ENCODE assay signal across 8 cellular contexts in the genomic region with DNA sequence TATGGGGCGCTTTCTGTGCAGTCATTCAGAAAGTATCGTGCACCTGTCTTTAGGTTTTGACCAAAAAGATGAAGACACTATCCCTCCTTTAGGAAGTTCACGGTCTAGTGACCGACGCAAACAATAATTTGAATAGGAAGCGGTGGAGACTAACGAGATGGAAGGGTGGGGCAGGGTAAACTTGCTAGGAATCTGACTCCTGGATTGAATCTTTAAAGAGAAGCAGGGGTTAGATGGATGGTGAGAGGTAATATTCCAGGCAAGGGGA. TPM values are rescaled to one million over a fixed set of nuclear protein-coding genes. Genes with fewer than 3 reads are reported as not detected.
DNase-seq lines count a peak whose midpoint lies in the region; ATAC-seq, FAIRE-seq and TF ChIP-seq lines count a peak whose summit lies in the region.

No MANE protein-coding gene starts in this region.

- H3K27ac Mint-ChIP-seq in CD8-positive, alpha-beta memory T cell = peak overlapping the region; percentile 93 to 100 (median 98)
- peak overlapping the region; percentile 97 for H3K27ac Mint-ChIP-seq in activated CD4-positive, alpha-beta memory T cell treated with anti-CD3 and anti-CD28 coated beads, Interleukin-2, amount 10 ng/mL, durations not matched to agents 7 days and 5 days

- CTCF ChIA-PET in CD8-positive, alpha-beta memory T cell (lab: Charles Lee) = interaction anchor here (2.7 kb wide), 1 partner anchor 13 kb away, joined by 16 read pairs; a partner anchor contains a TSS
- CTCF ChIA-PET in activated CD4-positive, alpha-beta memory T cell treated with anti-CD3 and anti-CD28 coated beads, Interleukin-2, amount 10 ng/mL, durations not matched to agents 7 days and 5 days (lab: Charles Lee) = interaction anchor here (6.3 kb wide), 1 partner anchor 13 kb away, joined by 35 read pairs; a partner anchor contains a TSS

- H3K27me3 ChIP-seq in CD8-positive, alpha-beta memory T cell (ENCODE audit: insufficient read depth, low read length, poor library complexity, severe bottlenecking) = no peaks in the 10 kb centered on the region
- H3K27me3 ChIP-seq in thymus (ENCODE audit: control insufficient read depth, insufficient read depth) = no peaks in the 10 kb centered on the region

- peaks cover 0 to 25% (median 6%) of the 10 kb centered on the region in 3 donors for H3K36me3 Mint-ChIP-seq in CD8-positive, alpha-beta memory T cell
- H3K36me3 Mint-ChIP-seq in activated CD4-positive, alpha-beta memory T cell treated with anti-CD3 and anti-CD28 coated beads, Interleukin-2, amount 10 ng/mL, durations not matched to agents 7 days and 5 days (ENCODE audit: low read depth) = peaks cover 23% of the 10 kb centered on the region

- peak overlapping the region; percentile 66 to 79 for H3K9ac ChIP-seq in kidney (ENCODE audit: low read length in 2 of 2)

- DNase-seq in CD8-positive, alpha-beta memory T cell = no peak
- DNase-seq in activated CD4-positive, alpha-beta memory T cell treated with anti-CD3 and anti-CD28 coated beads, Interleukin-2, amount 10 ng/mL, durations not matched to agents 7 days and 5 days = no peak
- DNase-seq in kidney (no peak), HuH-7.5 (ENCODE audit: low spot score) (no peak), GM19240 (ENCODE audit: insufficient read length, low spot score) (no peak)

- WGBS in thymus = 47% methylated on average over 7 of the region's 7 CpGs

- TF ChIP-seq CTCF in kidney (IDR thresholded peaks at IDR 0.05; ENCODE audit: borderline replicate concordance, extremely low read depth, insufficient read depth) = no peak

- H3K4me3 Mint-ChIP-seq in CD8-positive, alpha-beta memory T cell = peak overlapping the region; percentile 88 to 100 (median 98)
- H3K4me3 Mint-ChIP-seq in activated CD4-positive, alpha-beta memory T cell treated with anti-CD3 and anti-CD28 coated beads, Interleukin-2, amount 10 ng/mL, durations not matched to agents 7 days and 5 days = peak overlapping the region; percentile 100

- H3K9me3 ChIP-seq in CD8-positive, alpha-beta memory T cell (ENCODE audit: low read length) = no peaks in the 10 kb centered on the region
- H3K9me3 ChIP-seq in kidney (ENCODE audit: control insufficient read depth in 1 of 2, low read length in 2 of 2) (no peaks in the 10 kb centered on the region), thymus (ENCODE audit: control insufficient read depth) (no peaks in the 10 kb centered on the region)

- H3K4me3 ChIP-seq in CD8-positive, alpha-beta memory T cell (ENCODE audit: low read length) = peak overlapping the region; percentile 82
- H3K4me3 ChIP-seq in kidney (ENCODE audit: low read length in 2 of 2) = peak overlapping the region; percentile 94 to 95
- peak overlapping the region; percentile 76 for H3K4me3 ChIP-seq in thymus (ENCODE audit: low read length)

- H3K9me3 Mint-ChIP-seq in CD8-positive, alpha-beta memory T cell = no peaks in the 10 kb centered on the region
- H3K9me3 Mint-ChIP-seq in activated CD4-positive, alpha-beta memory T cell treated with anti-CD3 and anti-CD28 coated beads, Interleukin-2, amount 10 ng/mL, durations not matched to agents 7 days and 5 days = no peaks in the 10 kb centered on the region

- intact Hi-C loops in kidney (cut with DNase I) = no loop called here

- POLR2A ChIA-PET in CD8-positive, alpha-beta memory T cell (lab: Charles Lee) = interaction anchor here (3.8 kb wide), 1 partner anchor 12 kb away, joined by 32 read pairs; a partner anchor contains a TSS
- POLR2A ChIA-PET in activated CD4-positive, alpha-beta memory T cell treated with anti-CD3 and anti-CD28 coated beads, Interleukin-2, amount 10 ng/mL, durations not matched to agents 7 days and 5 days (lab: Charles Lee) = interaction anchor here (0.9 to 6.9 kb wide), 3 partner anchors 8 to 38 kb away, joined by 3 to 114 read pairs (median 17); a partner anchor contains a TSS

- ATAC-seq in HG02884 (IDR thresholded peaks at IDR 0.05; ENCODE audit: unreplicated experiment) = peak; percentile 14
- ATAC-seq in activated CD4-positive, CD25-positive, alpha-beta regulatory T cell treated with anti-CD3 and anti-CD28 coated beads, Interleukin-2, amount 50 U/mL, for 24 hours = no peak

- no peaks in the 10 kb centered on the region for H3K27me3 Mint-ChIP-seq in CD8-positive, alpha-beta memory T cell
- H3K27me3 Mint-ChIP-seq in activated CD4-positive, alpha-beta memory T cell treated with anti-CD3 and anti-CD28 coated beads, Interleukin-2, amount 10 ng/mL, durations not matched to agents 7 days and 5 days = no peaks in the 10 kb centered on the region

- H3K27ac ChIP-seq in CD8-positive, alpha-beta memory T cell (ENCODE audit: low read depth, low read length) = peak overlapping the region; percentile 87
- H3K27ac ChIP-seq in kidney (ENCODE audit: low read depth in 2 of 2, low read length in 2 of 2) = peak overlapping the region; percentile 52 to 82
- peak overlapping the region; percentile 85 for H3K27ac ChIP-seq in thymus (ENCODE audit: low read depth)

- FAIRE-seq in kidney (lab: Jason Lieb, UNC) = no peak

- peaks cover 49 to 53% (median 50%) of the 10 kb centered on the region in 3 donors for H3K4me1 Mint-ChIP-seq in CD8-positive, alpha-beta memory T cell
- peaks cover 41% of the 10 kb centered on the region for H3K4me1 Mint-ChIP-seq in activated CD4-positive, alpha-beta memory T cell treated with anti-CD3 and anti-CD28 coated beads, Interleukin-2, amount 10 ng/mL, durations not matched to agents 7 days and 5 days

- H3K36me3 ChIP-seq in CD8-positive, alpha-beta memory T cell (ENCODE audit: insufficient read depth, low read length) = no peaks in the 10 kb centered on the region
- H3K36me3 ChIP-seq in kidney (ENCODE audit: control insufficient read depth in 1 of 2, insufficient read depth in 2 of 2, low read length in 2 of 2) = no peaks in the 10 kb centered on the region
- peaks cover 4% of the 10 kb centered on the region for H3K36me3 ChIP-seq in thymus (ENCODE audit: control insufficient read depth, insufficient read depth)

- H3K4me1 ChIP-seq in CD8-positive, alpha-beta memory T cell (ENCODE audit: insufficient read depth, low read length) = peaks cover 27% of the 10 kb centered on the region
- H3K4me1 ChIP-seq in kidney (ENCODE audit: control insufficient read depth in 1 of 2, insufficient read depth in 1 of 2, low read depth in 1 of 2, low read length in 2 of 2) = peaks cover 4 to 5% of the 10 kb centered on the region in 2 donors
- H3K4me1 ChIP-seq in thymus (ENCODE audit: control insufficient read depth, insufficient read depth, low read length) = peaks cover 3% of the 10 kb centered on the region

RNA-seq across cellular contexts. Expression of a gene that starts 0.6 kb away (rescaled TPM):
- total RNA-seq in CD8-positive, alpha-beta memory T cell = 10 to 100 TPM; 86.8 to 91.6 TPM
- polyA plus RNA-seq in CD8-positive, alpha-beta memory T cell = 57.1 TPM
- 10 to 100 TPM; 50.2 to 55.5 TPM for total RNA-seq in activated CD4-positive, alpha-beta memory T cell treated with anti-CD3 and anti-CD28 coated beads, Interleukin-2, amount 10 ng/mL, durations not matched to agents 7 days and 5 days
- 54.0 TPM for total RNA-seq in kidney
- polyA plus RNA-seq in kidney (ENCODE audit: insufficient read depth, low read depth, low replicate concordance) (91.1 TPM), thymus (77.7 TPM)

RNA-seq across cellular contexts. Expression of a gene that starts 12.1 kb away (rescaled TPM):
- 10 to 100 TPM; 20.5 to 20.6 TPM for total RNA-seq in CD8-positive, alpha-beta memory T cell
- polyA plus RNA-seq in CD8-positive, alpha-beta memory T cell = 21.9 TPM
- total RNA-seq in activated CD4-positive, alpha-beta memory T cell treated with anti-CD3 and anti-CD28 coated beads, Interleukin-2, amount 10 ng/mL, durations not matched to agents 7 days and 5 days = 10 to 100 TPM; 29.1 to 33.0 TPM
- total RNA-seq in kidney = 34.4 TPM
- polyA plus RNA-seq in kidney (ENCODE audit: insufficient read depth, low read depth, low replicate concordance) (7.3 TPM), thymus (9.0 TPM)
